ENCODE assay signal across 1 cellular context in genomic region chr9:98411981-98412561, GRCh38.
TF ChIP-seq lines count a peak whose summit lies in the region.

No MANE protein-coding gene starts in this region.

TF ChIP-seq in H1, 55 proteins besides CTCF, POLR2A, EP300 and RAD21 (continued from another document):
- TF ChIP-seq E2F6 (IDR thresholded peaks at IDR 0.05), result no peak
